Comparison of ENCODE assay signal across 2 cellular contexts in genomic region chr16:8623634-8624033, GRCh38.
TF ChIP-seq lines count a peak whose summit lies in the region.

No MANE protein-coding gene starts in this region.

TF ChIP-seq in GM23338, 12 proteins besides CTCF, POLR2A, EP300 and RAD21:
- TF ChIP-seq ZNF331 (CRISPR knock-in tag; IDR thresholded peaks at IDR 0.05; ENCODE audit: low read depth) = no peak
- no peak for TF ChIP-seq EZH2 (IDR thresholded peaks at IDR 0.05; ENCODE audit: low read depth, unreplicated experiment)
- no peak for TF ChIP-seq POLR2AphosphoS5 (IDR thresholded peaks at IDR 0.05; ENCODE audit: low read depth)
- no peak for TF ChIP-seq STAT1 (IDR thresholded peaks at IDR 0.05; ENCODE audit: unreplicated experiment)
- TF ChIP-seq JUNB (IDR thresholded peaks at IDR 0.05; ENCODE audit: unreplicated experiment) = no peak
- no peak for TF ChIP-seq ZNF114 (CRISPR knock-in tag; IDR thresholded peaks at IDR 0.05)
- TF ChIP-seq EZH2phosphoT487 (IDR thresholded peaks at IDR 0.05; ENCODE audit: unreplicated experiment) = no peak
- TF ChIP-seq ZNF462 (CRISPR knock-in tag; IDR thresholded peaks at IDR 0.05) = no peak
- no peak for TF ChIP-seq CREB1 (CRISPR knock-in tag; IDR thresholded peaks at IDR 0.05; ENCODE audit: low read depth)
- no peak for TF ChIP-seq NANOG (IDR thresholded peaks at IDR 0.05; ENCODE audit: borderline replicate concordance)
- no peak for TF ChIP-seq ETS1 (IDR thresholded peaks at IDR 0.05)
- TF ChIP-seq REST (IDR thresholded peaks at IDR 0.05; ENCODE audit: unreplicated experiment) = no peak

TF ChIP-seq in GM12878, 131 proteins besides CTCF, POLR2A, EP300 and RAD21:
- no peak for TF ChIP-seq SMAD1 (IDR thresholded peaks at IDR 0.05; ENCODE audit: low read depth, partially characterized antibody)
- TF ChIP-seq SREBF2 (IDR thresholded peaks at IDR 0.05; ENCODE audit: low read length) = no peak
- no peak for TF ChIP-seq IRF5 (IDR thresholded peaks at IDR 0.05; ENCODE audit: borderline replicate concordance)
